In genomic region chr2:144402282-144402681, GRCh38 we compare ENCODE assay signal across 16 cellular contexts.
DNase-seq lines count a peak whose midpoint lies in the region; ATAC-seq, FAIRE-seq and TF ChIP-seq lines count a peak whose summit lies in the region.
"Had no signal": no experiment of that assay in that cellular context is flagged by ENCODE, and none has a peak within 500 bp of the region (broad histone marks: within the 10 kb centered on the region; RNA-seq: fewer than 3 reads in every experiment).

No MANE protein-coding gene starts in this region.

- H3K9me3 ChIP-seq in ascending aorta, result no peaks in the 10 kb centered on the region
- H3K9me3 ChIP-seq: BE2C, HAP-1 had no signal

- H3K36me3 Mint-ChIP-seq in nephron progenitor cell (ENCODE audit: low read depth), result peaks cover 64% of the 10 kb centered on the region

- peak; percentile 20 for ATAC-seq in Right ventricle myocardium superior (ENCODE audit: poor library complexity)

- H3K27ac Mint-ChIP-seq in nephron progenitor cell, result peak overlapping the region; percentile 55

- DNase-seq in DMS 273 (lab: John Stamatoyannopoulos, UW; ENCODE audit: unreplicated experiment), result peak; percentile 90
- DNase-seq in SHP77 treated with DMSO at 0.1 percent for 48 hours (lab: John Stamatoyannopoulos, UW), result peak; percentile 25
- peak; percentile 47 for DNase-seq in Right ventricle myocardium superior
- DNase-seq in nephron progenitor cell, result peak; percentile 39
- DNase-seq in activated naive CD4-positive, alpha-beta T cell treated with anti-CD3 and anti-CD28 coated beads, Interleukin-2, amount 50 U/mL, for 16 hours, result no peak
- DNase-seq in NCI-H2081 treated with DMSO at 0.1 percent for 48 hours (lab: John Stamatoyannopoulos, UW), result no peak
- DNase-seq in frontal cortex (ENCODE audit: low spot score in 2 of 2), result no peak
- no peak for DNase-seq in ascending aorta (ENCODE audit: low spot score in 2 of 2)
- DNase-seq: activated CD4-positive, alpha-beta T cell treated with anti-CD3 and anti-CD28 coated beads for 1 hour; activated gamma-delta T cell; BE2C; cortex of kidney; NCI-H1105; RPMI8226 had no signal

- H3K4me1 ChIP-seq in ascending aorta, result no peaks in the 10 kb centered on the region
- H3K4me1 ChIP-seq: BE2C, HAP-1 had no signal

- no peaks in the 10 kb centered on the region for H3K27me3 Mint-ChIP-seq in nephron progenitor cell (ENCODE audit: low read depth, poor library complexity)

- no peak for FAIRE-seq in frontal cortex (lab: Jason Lieb, UNC)
- FAIRE-seq: urothelium cell line had no signal

- H3K27ac ChIP-seq in ascending aorta, result no peak overlapping the region

- H3K36me3 ChIP-seq in ascending aorta, result peaks cover 40 to 46% of the 10 kb centered on the region in 2 donors
- H3K36me3 ChIP-seq: BE2C had no signal

- H3K4me3 Mint-ChIP-seq in nephron progenitor cell, result peak overlapping the region; percentile 26

- no peaks in the 10 kb centered on the region for H3K27me3 ChIP-seq in ascending aorta
- H3K27me3 ChIP-seq: BE2C had no signal

- intact Hi-C loops in Right ventricle myocardium superior (cut with DNase I) (no loop called here), ascending aorta (cut with DNase I) (no loop called here)

- TF ChIP-seq CTCF in nephron progenitor cell (IDR thresholded peaks at IDR 0.05) (no peak), ascending aorta (IDR thresholded peaks at IDR 0.05) (no peak)

- peaks cover 42% of the 10 kb centered on the region for H3K4me1 Mint-ChIP-seq in nephron progenitor cell

- H3K9me3 Mint-ChIP-seq in nephron progenitor cell, result no peaks in the 10 kb centered on the region

- H3K4me3 ChIP-seq in ascending aorta, result no peak overlapping the region
- H3K4me3 ChIP-seq: HAP-1 had no signal

Comparison
In these comparisons a context has a peak if more than half of its experiments do, and no peak if none do; other contexts are left out.
1. DNase-seq: peak in DMS 273 (single experiment), SHP77 treated with DMSO at 0.1 percent for 48 hours (single experiment), Right ventricle myocardium superior (single experiment) and nephron progenitor cell (single experiment); none in activated naive CD4-positive, alpha-beta T cell treated with anti-CD3 and anti-CD28 coated beads, Interleukin-2, amount 50 U/mL, for 16 hours (single experiment), NCI-H2081 treated with DMSO at 0.1 percent for 48 hours (single experiment), frontal cortex (0 of 2) and ascending aorta (0 of 2).